8 cellular contexts compared by ENCODE assay signal in the genomic region with DNA sequence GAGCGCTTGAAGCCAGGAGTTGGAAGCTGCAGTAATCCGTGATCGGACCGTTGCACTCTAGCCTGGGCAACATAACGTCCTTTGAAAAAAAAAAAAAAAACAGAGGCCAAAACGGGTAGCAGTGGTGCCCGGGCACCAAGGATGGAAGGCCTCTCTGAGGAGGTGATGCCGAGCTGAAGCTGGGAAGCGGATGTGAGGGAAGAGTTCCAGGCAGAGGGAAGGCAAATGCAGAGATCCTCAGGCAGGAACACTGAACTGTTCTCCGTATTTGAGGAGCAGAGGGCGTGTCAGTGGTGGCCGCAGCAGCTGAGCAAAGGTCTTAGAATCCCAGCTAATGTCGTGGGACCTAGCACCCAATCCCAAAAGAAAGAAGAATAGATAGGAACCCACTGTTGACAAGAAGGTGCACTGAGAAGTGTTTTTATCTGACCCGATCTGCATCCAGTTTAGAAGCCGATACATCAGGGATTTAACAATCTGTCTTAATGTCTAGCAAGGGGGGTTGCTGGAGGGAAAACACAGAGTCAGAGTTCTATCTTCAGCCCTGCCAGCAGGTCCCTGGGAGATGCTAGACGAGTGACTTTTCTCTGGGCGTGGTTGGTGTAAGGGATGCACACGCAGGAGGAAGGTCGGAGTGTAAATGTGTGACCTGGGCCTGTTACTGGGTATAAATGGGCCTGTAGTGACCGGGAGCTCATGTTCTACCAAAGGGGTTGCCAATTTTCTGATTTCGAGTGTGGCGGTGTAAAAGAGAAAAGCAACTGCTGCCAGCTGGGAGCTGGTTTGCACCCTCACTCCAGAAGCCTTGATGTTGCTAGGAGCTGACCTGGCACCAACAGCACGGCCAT. TPM values are rescaled to one million over a fixed set of nuclear protein-coding genes. Genes with fewer than 3 reads are reported as not detected.
DNase-seq lines count a peak whose midpoint lies in the region; TF ChIP-seq lines count a peak whose summit lies in the region.

No MANE protein-coding gene starts in this region.

- no peaks in the 10 kb centered on the region for H3K9me3 ChIP-seq in GM23248 (ENCODE audit: low read depth)
- H3K9me3 ChIP-seq in mucosa of stomach (ENCODE audit: control insufficient read depth, low read length) = no peaks in the 10 kb centered on the region

- peak overlapping the region; percentile 90 for H3K9ac ChIP-seq in GM23248
- H3K9ac ChIP-seq in mucosa of stomach (ENCODE audit: low read length) = peak overlapping the region; percentile 74

- DNase-seq in GM23248 (peak; percentile 69), RPMI7951 (ENCODE audit: low read depth) (peak; percentile 44), epidermal melanocyte (ENCODE audit: insufficient read length, low spot score) (peak; percentile 26), erythroblast (lab: John Stamatoyannopoulos, UW) (no peak), AML-193 (lab: John Stamatoyannopoulos, UW) (no peak)
- DNase-seq in stimulated activated CD4-positive, alpha-beta T cell treated with anti-CD3 and anti-CD28 coated beads, Interleukin-4, amount 100 ng/mL, for 4 hours = no peak

- WGBS in GM23248 (ENCODE audit: low coverage in 1 of 2, low lambda C conversion rate in 2 of 2, missing lambda C conversion rate in 2 of 2), 2 experiments = 13 to 16% methylated on average over 23 of the region's 23 CpGs

- peaks cover 13% of the 10 kb centered on the region; the same call in 1 of the 2 replicates for H3F3A ChIP-seq in GM23248 (ENCODE audit: insufficient read depth)

- H3K27me3 ChIP-seq in GM23248 (replicated peaks; ENCODE audit: insufficient read depth) (no peaks in the 10 kb centered on the region), mucosa of stomach (ENCODE audit: control insufficient read depth, insufficient read depth, low read length) (no peaks in the 10 kb centered on the region)

- H2AFZ ChIP-seq in GM23248 = peak overlapping the region; percentile 92

- H3K9me2 ChIP-seq in GM23248 (ENCODE audit: insufficient read depth) = no peaks in the 10 kb centered on the region

- peaks cover 22% of the 10 kb centered on the region for H3K4me1 ChIP-seq in GM23248 (ENCODE audit: insufficient read depth)
- H3K4me1 ChIP-seq in mucosa of stomach (ENCODE audit: control insufficient read depth, insufficient read depth, low read length) = peaks cover 23% of the 10 kb centered on the region

- peak overlapping the region; percentile 90 for H3K4me3 ChIP-seq in GM23248
- H3K4me3 ChIP-seq in mucosa of stomach (ENCODE audit: low read length) = peak overlapping the region; percentile 69

- H3K36me3 ChIP-seq in GM23248 (ENCODE audit: low read depth) (no peaks in the 10 kb centered on the region; the same call in 1 of the 2 replicates), mucosa of stomach (ENCODE audit: control insufficient read depth, insufficient read depth, low read length) (no peaks in the 10 kb centered on the region)

- in situ Hi-C loops in GM23248 (cut with MboI) = no loop called here

- H3K79me2 ChIP-seq in GM23248 (ENCODE audit: insufficient read depth) = peaks cover 40% of the 10 kb centered on the region

- peak overlapping the region; percentile 94 for H3K4me2 ChIP-seq in GM23248 (ENCODE audit: unreplicated experiment)

- peaks cover 4% of the 10 kb centered on the region; the same call in 1 of the 2 replicates for H4K20me1 ChIP-seq in GM23248 (ENCODE audit: insufficient read depth)

- TF ChIP-seq CTCF in C4-2B (conservative IDR thresholded peaks at IDR 0.05) = no peak

- H3K27ac ChIP-seq in C4-2B (peak overlapping the region; percentile 88), GM23248 (peak overlapping the region; percentile 73)

- no peak for TF ChIP-seq POLR2A in erythroblast (IDR thresholded peaks at IDR 0.05; ENCODE audit: low read length)

RNA-seq across cellular contexts. Expression of a gene that starts 0.9 kb away (rescaled TPM):
- total RNA-seq in GM23248 (2014; rRNA removed; shearing (Covaris generic)) = 3.7 and 14.7 TPM in 2 replicates
- polyA plus RNA-seq in GM23248 (2016; fragmentation: Nextera tagmentation; extraction: Ambion mirVana) = 10.7 and 12.6 TPM in 2 replicates
- total RNA-seq in RPMI7951 (2014; rRNA removed; shearing (Covaris generic)) = 3.5 and 5.3 TPM in 2 replicates

RNA-seq across cellular contexts. Expression of a gene that starts 26.6 kb away (rescaled TPM):
- total RNA-seq in GM23248 (2014; rRNA removed; shearing (Covaris generic)) = 6.9 and 18.7 TPM in 2 replicates
- polyA plus RNA-seq in GM23248 (2016; fragmentation: Nextera tagmentation; extraction: Ambion mirVana) = 18.5 and 19.3 TPM in 2 replicates
- 2.6 and 4.8 TPM in 2 replicates for total RNA-seq in RPMI7951 (2014; rRNA removed; shearing (Covaris generic))

RNA-seq across cellular contexts. Expression of a gene that starts 27.5 kb away (rescaled TPM):
- 30.7 and 34.7 TPM in 2 replicates for total RNA-seq in GM23248 (2014; rRNA removed; shearing (Covaris generic))
- polyA plus RNA-seq in GM23248 (2016; fragmentation: Nextera tagmentation; extraction: Ambion mirVana) = 6.9 and 7.3 TPM in 2 replicates
- 4.9 and 6.2 TPM in 2 replicates for total RNA-seq in RPMI7951 (2014; rRNA removed; shearing (Covaris generic))

RNA-seq across cellular contexts. Expression of a gene that starts 35.0 kb away (rescaled TPM):
- 91.6 and 124 TPM in 2 replicates for total RNA-seq in GM23248 (2014; rRNA removed; shearing (Covaris generic))
- polyA plus RNA-seq in GM23248 (2016; fragmentation: Nextera tagmentation; extraction: Ambion mirVana) = 162 and 166 TPM in 2 replicates
- total RNA-seq in RPMI7951 (2014; rRNA removed; shearing (Covaris generic)) = 84.8 and 110 TPM in 2 replicates

RNA-seq across cellular contexts. Expression of a gene that starts 46.8 kb away (rescaled TPM):
- total RNA-seq in GM23248 (2014; rRNA removed; shearing (Covaris generic)) = 57.7 and 57.9 TPM in 2 replicates
- polyA plus RNA-seq in GM23248 (2016; fragmentation: Nextera tagmentation; extraction: Ambion mirVana) = 12.5 and 13.6 TPM in 2 replicates
- 15.3 and 26.5 TPM in 2 replicates for total RNA-seq in RPMI7951 (2014; rRNA removed; shearing (Covaris generic))

Comparison
In these comparisons a context has a peak if more than half of its experiments do, and no peak if none do; other contexts are left out.
1. DNase-seq: peak in GM23248 (single experiment), RPMI7951 (single experiment) and epidermal melanocyte (single experiment); none in erythroblast (0 of 2), AML-193 (0 of 2) and stimulated activated CD4-positive, alpha-beta T cell treated with anti-CD3 and anti-CD28 coated beads, Interleukin-4, amount 100 ng/mL, for 4 hours (0 of 2).